Comparison of ENCODE assay signal across 1 cellular context in the genomic region with DNA sequence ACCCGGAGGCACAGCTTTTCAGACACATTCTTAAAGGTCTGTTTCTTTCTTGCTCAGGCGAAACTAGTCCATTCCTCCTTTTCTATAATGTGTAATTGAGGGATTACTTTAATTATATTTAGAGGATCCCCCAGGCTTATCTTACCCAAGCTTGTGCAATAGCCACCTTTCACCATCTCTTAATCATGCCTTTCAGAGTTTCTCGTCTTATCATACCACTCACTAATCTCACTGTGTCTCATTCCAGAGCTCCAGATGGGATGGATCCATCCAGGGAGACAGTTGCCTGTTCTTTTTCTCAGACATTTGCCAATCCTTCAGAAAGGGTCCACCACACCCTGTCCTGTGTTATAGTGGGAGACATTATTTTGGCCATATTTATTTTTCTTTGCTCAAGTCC.
A peak's percentile ranks its signal among the peaks of the same experiment; 100 is the strongest.
TF ChIP-seq lines count a peak whose summit lies in the region.

No MANE protein-coding gene starts in this region.

TF ChIP-seq in K562, 482 proteins besides CTCF, POLR2A, EP300 and RAD21:
- TF ChIP-seq, protein P1, sequence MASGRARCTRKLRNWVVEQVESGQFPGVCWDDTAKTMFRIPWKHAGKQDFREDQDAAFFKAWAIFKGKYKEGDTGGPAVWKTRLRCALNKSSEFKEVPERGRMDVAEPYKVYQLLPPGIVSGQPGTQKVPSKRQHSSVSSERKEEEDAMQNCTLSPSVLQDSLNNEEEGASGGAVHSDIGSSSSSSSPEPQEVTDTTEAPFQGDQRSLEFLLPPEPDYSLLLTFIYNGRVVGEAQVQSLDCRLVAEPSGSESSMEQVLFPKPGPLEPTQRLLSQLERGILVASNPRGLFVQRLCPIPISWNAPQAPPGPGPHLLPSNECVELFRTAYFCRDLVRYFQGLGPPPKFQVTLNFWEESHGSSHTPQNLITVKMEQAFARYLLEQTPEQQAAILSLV (tag; IDR thresholded peaks at IDR 0.05): no peak
- TF ChIP-seq CEBPB (tag; IDR thresholded peaks at IDR 0.05): peak; percentile 29; the same call in 1 of the 2 replicates
TF ChIP-seq in K562: peak in this region for 1.
